In genomic region chr4:153082322-153083301, GRCh38 we compare ENCODE assay signal across 8 cellular contexts.
DNase-seq lines count a peak whose midpoint lies in the region; ATAC-seq and TF ChIP-seq lines count a peak whose summit lies in the region.

No MANE protein-coding gene starts in this region.

- intact Hi-C loops in heart right ventricle (cut with DNase I), result loop anchor here in 8 of 10 donors (1.0 to 10.0 kb wide), 6 partner anchors 40 to 308 kb away; partner anchors contain the start of genes ARFIP1 (in 1 of the 8) and TIGD4 (in 1 of the 8)
- intact Hi-C loops in left lung (cut with DNase I), result no loop called here

- peak overlapping the region; percentile 1 to 22 for H3K9ac ChIP-seq in duodenal mucosa (ENCODE audit: low read depth in 1 of 2, low read length in 2 of 2)

- H3K27me3 ChIP-seq in duodenal mucosa (ENCODE audit: control insufficient read depth in 1 of 2, insufficient read depth in 2 of 2, low read length in 2 of 2) (no peaks in the 10 kb centered on the region), neuron (ENCODE audit: insufficient read depth, low read length) (no peaks in the 10 kb centered on the region), heart right ventricle (no peaks in the 10 kb centered on the region), left lung (no peaks in the 10 kb centered on the region)

- ATAC-seq in GM19397 (IDR thresholded peaks at IDR 0.05; ENCODE audit: unreplicated experiment), result no peak
- no peak for ATAC-seq in heart right ventricle
- no peak for ATAC-seq in left lung

- H3K4me3 ChIP-seq in duodenal mucosa (ENCODE audit: low read depth in 1 of 2, low read length in 2 of 2) (no peak overlapping the region), neuron (ENCODE audit: low read length) (peak overlapping the region; percentile 43), heart right ventricle (no peak overlapping the region), left lung (no peak overlapping the region)

- H3K27ac ChIP-seq in duodenal mucosa (ENCODE audit: low read depth, low read length), result no peak overlapping the region
- peak overlapping the region in 1 of 10 donors; percentile 55 for H3K27ac ChIP-seq in heart right ventricle
- H3K27ac ChIP-seq in left lung, result peak overlapping the region in 1 of 2 donors; percentile 28

- H3K4me1 ChIP-seq in duodenal mucosa (ENCODE audit: control insufficient read depth in 1 of 2, insufficient read depth in 2 of 2, low read length in 2 of 2), result peaks cover 4 to 29% of the 10 kb centered on the region in 2 donors
- H3K4me1 ChIP-seq in neuron (ENCODE audit: insufficient read depth, low read length), result peaks cover 28% of the 10 kb centered on the region
- peaks cover 0 to 25% (median 6%) of the 10 kb centered on the region in 9 donors for H3K4me1 ChIP-seq in heart right ventricle
- peaks cover 3 to 26% of the 10 kb centered on the region in 2 donors for H3K4me1 ChIP-seq in left lung

- DNase-seq in DMS79 treated with DMSO at 0.1 percent for 48 hours (lab: John Stamatoyannopoulos, UW), result peak; percentile 62
- DNase-seq in NCI-H69 (lab: John Stamatoyannopoulos, UW), result peak; percentile 19
- DNase-seq in heart right ventricle, result no peak
- no peak for DNase-seq in left lung
- no peak for DNase-seq in T-helper 2 cell

- H2AFZ ChIP-seq in neuron (ENCODE audit: low read depth, low read length), result peak overlapping the region; percentile 63

- 81 to 87% methylated on average over 15 of the region's 15 CpGs for WGBS in heart right ventricle, 2 donors

- no peak for TF ChIP-seq CTCF in heart right ventricle (IDR thresholded peaks at IDR 0.05)
- no peak for TF ChIP-seq CTCF in left lung (IDR thresholded peaks at IDR 0.05)

- H3K36me3 ChIP-seq in duodenal mucosa (ENCODE audit: control insufficient read depth in 1 of 2, insufficient read depth in 2 of 2, low read length in 2 of 2) (no peaks in the 10 kb centered on the region), neuron (ENCODE audit: insufficient read depth, low read length) (no peaks in the 10 kb centered on the region), heart right ventricle (no peaks in the 10 kb centered on the region), left lung (no peaks in the 10 kb centered on the region)

- H3K9me3 ChIP-seq in duodenal mucosa (ENCODE audit: control insufficient read depth in 1 of 2, low read length in 2 of 2), result no peaks in the 10 kb centered on the region
- no peaks in the 10 kb centered on the region for H3K9me3 ChIP-seq in neuron (ENCODE audit: low read length)
- H3K9me3 ChIP-seq in heart right ventricle, result peaks cover 0 to 4% (median 0%) of the 10 kb centered on the region in 11 donors
- no peaks in the 10 kb centered on the region for H3K9me3 ChIP-seq in left lung

Comparison
In these comparisons a context has a peak if more than half of its experiments do, and no peak if none do; other contexts are left out.
1. DNase-seq: peak in DMS79 treated with DMSO at 0.1 percent for 48 hours (single experiment) and NCI-H69 (single experiment); none in heart right ventricle (0 of 2), left lung (0 of 2) and T-helper 2 cell (0 of 5).
2. intact Hi-C loops: an anchor here in heart right ventricle (1.0 to 10.0 kb wide); none called in left lung.